ENCODE assay signal across 8 cellular contexts in genomic region chr11:130861902-130862552, GRCh38. TPM values are rescaled to one million over a fixed set of nuclear protein-coding genes. Genes with fewer than 3 reads are reported as not detected.
DNase-seq lines count a peak whose midpoint lies in the region; ATAC-seq, FAIRE-seq and TF ChIP-seq lines count a peak whose summit lies in the region.

No MANE protein-coding gene starts in this region.

- TF ChIP-seq POLR2A in GM12892 (IDR thresholded peaks at IDR 0.05; ENCODE audit: low read depth, low read length), result no peak

- intact Hi-C loops in left cardiac atrium (cut with DNase I), result loop anchor here (1.0 to 10.0 kb wide), 4 partner anchors 33 to 647 kb away; no protein-coding TSS in a partner anchor

- no peaks in the 10 kb centered on the region for H3K9me3 ChIP-seq in adipocyte (ENCODE audit: control insufficient read depth, low read length)

- peak; percentile 44 for DNase-seq in GM12892 (ENCODE audit: insufficient read length)
- DNase-seq in NCI-H146 (lab: John Stamatoyannopoulos, UW), result peak; percentile 90
- peak; percentile 77 for DNase-seq in T follicular helper cell (ENCODE audit: low read depth)
- peak; percentile 98 for DNase-seq in adipocyte (ENCODE audit: low read depth)
- DNase-seq in left cardiac atrium, result peak; percentile 93
- no peak for DNase-seq in cortex of kidney (lab: John Stamatoyannopoulos, UW)

- H3K36me3 ChIP-seq in adipocyte (ENCODE audit: control insufficient read depth, insufficient read depth, low read length, severe bottlenecking) (no peaks in the 10 kb centered on the region), rectal smooth muscle tissue (ENCODE audit: control insufficient read depth, insufficient read depth, low read length) (no peaks in the 10 kb centered on the region)

- peaks cover 38% of the 10 kb centered on the region for H3K4me1 ChIP-seq in adipocyte (ENCODE audit: control insufficient read depth, insufficient read depth, low read length)
- peaks cover 2% of the 10 kb centered on the region for H3K4me1 ChIP-seq in rectal smooth muscle tissue (ENCODE audit: control insufficient read depth, insufficient read depth, low read length)

- FAIRE-seq in GM12892 (lab: Jason Lieb, UNC), result peak; percentile 96

- H3K9ac ChIP-seq in adipocyte (ENCODE audit: low read length) (peak overlapping the region; percentile 49), rectal smooth muscle tissue (ENCODE audit: low read length) (no peak overlapping the region)

- ATAC-seq in HG02870 (IDR thresholded peaks at IDR 0.05; ENCODE audit: unreplicated experiment) (peak; percentile 62), left cardiac atrium (peak; percentile 60 to 67)

- no peak overlapping the region for H3K27ac ChIP-seq in rectal smooth muscle tissue (ENCODE audit: low read depth, low read length)

- H3K4me3 ChIP-seq in adipocyte (ENCODE audit: low read length) (no peak overlapping the region), rectal smooth muscle tissue (ENCODE audit: low read length) (peak overlapping the region; percentile 49)

- H3K27me3 ChIP-seq in adipocyte (replicated peaks; ENCODE audit: control insufficient read depth, insufficient read depth, low read length), result no peaks in the 10 kb centered on the region
- H3K27me3 ChIP-seq in rectal smooth muscle tissue (ENCODE audit: control insufficient read depth, insufficient read depth, low read length), result no peaks in the 10 kb centered on the region

RNA-seq across cellular contexts. Expression of gene SNX19, which starts 54.3 kb away (rescaled TPM):
- 19.9 TPM for polyA plus RNA-seq in GM12892 (2012; ENCODE audit: missing spikeins)
- 10 to 100 TPM; 46.8 to 47.7 TPM for total RNA-seq in left cardiac atrium
